1 cellular context compared by ENCODE assay signal in the genomic region with DNA sequence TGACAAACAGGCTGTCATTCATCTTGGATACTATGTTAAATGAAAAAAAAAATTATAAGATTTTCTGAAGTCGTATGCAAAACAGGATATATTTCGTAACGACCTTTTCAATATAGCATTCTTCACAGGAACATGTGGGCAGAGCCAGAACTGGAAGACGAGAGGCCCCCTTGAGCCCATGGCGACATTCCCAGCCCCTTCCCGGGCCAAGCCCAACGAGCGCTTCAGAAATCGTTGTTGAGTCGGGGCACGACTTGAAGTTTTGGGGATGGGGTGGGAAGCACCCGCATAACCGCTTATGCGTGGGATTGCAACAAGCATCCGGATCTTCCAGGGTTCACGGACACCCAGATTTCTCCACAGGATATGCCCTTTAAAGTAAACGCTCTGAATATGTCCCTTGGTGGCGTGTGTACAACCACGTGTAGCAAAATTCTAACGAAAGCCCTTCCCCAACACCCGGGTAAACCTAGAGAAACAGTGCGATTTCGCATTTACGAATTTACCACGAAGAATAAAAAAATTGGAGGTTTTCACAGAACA.
TF ChIP-seq lines count a peak whose summit lies in the region.

No MANE protein-coding gene starts in this region.

TF ChIP-seq in GM23338, 12 proteins besides CTCF, POLR2A, EP300 and RAD21 (continued from another document):
- TF ChIP-seq ZNF462 (CRISPR knock-in tag; IDR thresholded peaks at IDR 0.05): no peak
- TF ChIP-seq, protein P1, sequence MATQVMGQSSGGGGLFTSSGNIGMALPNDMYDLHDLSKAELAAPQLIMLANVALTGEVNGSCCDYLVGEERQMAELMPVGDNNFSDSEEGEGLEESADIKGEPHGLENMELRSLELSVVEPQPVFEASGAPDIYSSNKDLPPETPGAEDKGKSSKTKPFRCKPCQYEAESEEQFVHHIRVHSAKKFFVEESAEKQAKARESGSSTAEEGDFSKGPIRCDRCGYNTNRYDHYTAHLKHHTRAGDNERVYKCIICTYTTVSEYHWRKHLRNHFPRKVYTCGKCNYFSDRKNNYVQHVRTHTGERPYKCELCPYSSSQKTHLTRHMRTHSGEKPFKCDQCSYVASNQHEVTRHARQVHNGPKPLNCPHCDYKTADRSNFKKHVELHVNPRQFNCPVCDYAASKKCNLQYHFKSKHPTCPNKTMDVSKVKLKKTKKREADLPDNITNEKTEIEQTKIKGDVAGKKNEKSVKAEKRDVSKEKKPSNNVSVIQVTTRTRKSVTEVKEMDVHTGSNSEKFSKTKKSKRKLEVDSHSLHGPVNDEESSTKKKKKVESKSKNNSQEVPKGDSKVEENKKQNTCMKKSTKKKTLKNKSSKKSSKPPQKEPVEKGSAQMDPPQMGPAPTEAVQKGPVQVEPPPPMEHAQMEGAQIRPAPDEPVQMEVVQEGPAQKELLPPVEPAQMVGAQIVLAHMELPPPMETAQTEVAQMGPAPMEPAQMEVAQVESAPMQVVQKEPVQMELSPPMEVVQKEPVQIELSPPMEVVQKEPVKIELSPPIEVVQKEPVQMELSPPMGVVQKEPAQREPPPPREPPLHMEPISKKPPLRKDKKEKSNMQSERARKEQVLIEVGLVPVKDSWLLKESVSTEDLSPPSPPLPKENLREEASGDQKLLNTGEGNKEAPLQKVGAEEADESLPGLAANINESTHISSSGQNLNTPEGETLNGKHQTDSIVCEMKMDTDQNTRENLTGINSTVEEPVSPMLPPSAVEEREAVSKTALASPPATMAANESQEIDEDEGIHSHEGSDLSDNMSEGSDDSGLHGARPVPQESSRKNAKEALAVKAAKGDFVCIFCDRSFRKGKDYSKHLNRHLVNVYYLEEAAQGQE (IDR thresholded peaks at IDR 0.05; ENCODE audit: unreplicated experiment): no peak
